In genomic region chr1:3453891-3454810, GRCh38 we compare ENCODE assay signal across 1 cellular context.
A peak's percentile ranks its signal among the peaks of the same experiment; 100 is the strongest.
TF ChIP-seq lines count a peak whose summit lies in the region.

TSS of gene ARHGEF16 (plus strand) at chr1:3454665. CDS start at chr1:3463085, 8,420 bp downstream.

TF ChIP-seq in HepG2, 621 proteins besides CTCF, POLR2A, EP300 and RAD21 (continued from another document and continues in another):
- TF ChIP-seq ZNF253 (CRISPR knock-in tag; IDR thresholded peaks at IDR 0.05; ENCODE audit: borderline replicate concordance): peak; percentile 49; the same call in 1 of the 2 replicates
- TF ChIP-seq TFE3 (CRISPR knock-in tag; IDR thresholded peaks at IDR 0.05): peak; percentile 18; the same call in 1 of the 2 replicates
- TF ChIP-seq ZNF121 (CRISPR knock-in tag; IDR thresholded peaks at IDR 0.05): no peak
- 0 out of 2 replicates have a peak, but pooled peaks have one; percentile 6 for TF ChIP-seq ZNF12 (CRISPR knock-in tag; IDR thresholded peaks at IDR 0.05)
- TF ChIP-seq JARID2 (CRISPR knock-in tag; IDR thresholded peaks at IDR 0.05; ENCODE audit: insufficient replicate concordance): no peak
- peak; percentile 62 for TF ChIP-seq SALL1 (CRISPR knock-in tag; IDR thresholded peaks at IDR 0.05)
- TF ChIP-seq KDM3A (CRISPR knock-in tag; IDR thresholded peaks at IDR 0.05; ENCODE audit: low read depth): no peak
- TF ChIP-seq ZNF569 (CRISPR knock-in tag; IDR thresholded peaks at IDR 0.05; ENCODE audit: borderline replicate concordance): no peak
- no peak for TF ChIP-seq TRAFD1 (CRISPR knock-in tag; IDR thresholded peaks at IDR 0.05; ENCODE audit: borderline replicate concordance)
- TF ChIP-seq YEATS4 (CRISPR knock-in tag; IDR thresholded peaks at IDR 0.05; ENCODE audit: borderline replicate concordance): peak; percentile 81; the same call in 1 of the 2 replicates
- TF ChIP-seq ZSCAN30 (CRISPR knock-in tag; IDR thresholded peaks at IDR 0.05): no peak
- TF ChIP-seq ZBTB1 (CRISPR knock-in tag; IDR thresholded peaks at IDR 0.05; ENCODE audit: borderline replicate concordance): no peak
- TF ChIP-seq TIGD3 (CRISPR knock-in tag; IDR thresholded peaks at IDR 0.05; ENCODE audit: borderline replicate concordance): 0 out of 2 replicates have a peak, but pooled peaks have one; percentile 5
- TF ChIP-seq MAF1 (CRISPR knock-in tag; IDR thresholded peaks at IDR 0.05; ENCODE audit: borderline replicate concordance): 0 out of 2 replicates have a peak, but pooled peaks have one; percentile 44
- 0 out of 2 replicates have a peak, but pooled peaks have one; percentile 34 for TF ChIP-seq POGK (CRISPR knock-in tag; conservative IDR thresholded peaks at IDR 0.05)
- TF ChIP-seq ARID3A (IDR thresholded peaks at IDR 0.05; ENCODE audit: low read depth, low read length): no peak
- TF ChIP-seq ZNF776 (CRISPR knock-in tag; IDR thresholded peaks at IDR 0.05): no peak
- TF ChIP-seq NFE2 (CRISPR knock-in tag; IDR thresholded peaks at IDR 0.05): no peak
- TF ChIP-seq ZNF691 (CRISPR knock-in tag; IDR thresholded peaks at IDR 0.05; ENCODE audit: borderline replicate concordance, low read depth): no peak; the same call in 1 of the 2 replicates
- TF ChIP-seq ZNF296 (CRISPR knock-in tag; conservative IDR thresholded peaks at IDR 0.05): no peak
- TF ChIP-seq RNF219 (CRISPR knock-in tag; IDR thresholded peaks at IDR 0.05): no peak
- TF ChIP-seq DBP (CRISPR knock-in tag; IDR thresholded peaks at IDR 0.05; ENCODE audit: not compliant biosample characterization): peak; percentile 61
- no peak for TF ChIP-seq ATAD3A (CRISPR knock-in tag; IDR thresholded peaks at IDR 0.05)
- no peak for TF ChIP-seq PRMT3 (CRISPR knock-in tag; IDR thresholded peaks at IDR 0.05; ENCODE audit: borderline replicate concordance, low read depth)
- TF ChIP-seq ERF (CRISPR knock-in tag; IDR thresholded peaks at IDR 0.05): no peak
- TF ChIP-seq GATAD1 (CRISPR knock-in tag; IDR thresholded peaks at IDR 0.05): no peak
- TF ChIP-seq ELF4 (CRISPR knock-in tag; IDR thresholded peaks at IDR 0.05; ENCODE audit: borderline replicate concordance): no peak
- peak; percentile 66; the same call in 1 of the 2 replicates for TF ChIP-seq ZNF235 (CRISPR knock-in tag; IDR thresholded peaks at IDR 0.05; ENCODE audit: borderline replicate concordance)
- peak; percentile 68 for TF ChIP-seq ZBTB38 (CRISPR knock-in tag; IDR thresholded peaks at IDR 0.05)
- no peak for TF ChIP-seq DPF2 (CRISPR knock-in tag; IDR thresholded peaks at IDR 0.05; ENCODE audit: borderline replicate concordance, low read depth)
- TF ChIP-seq ZNF33A (CRISPR knock-in tag; IDR thresholded peaks at IDR 0.05; ENCODE audit: borderline replicate concordance): no peak
- no peak for TF ChIP-seq HNF4A (CRISPR knock-in tag; IDR thresholded peaks at IDR 0.05)
- TF ChIP-seq NFKB2 (CRISPR knock-in tag; IDR thresholded peaks at IDR 0.05; ENCODE audit: borderline replicate concordance): peak; percentile 68; the same call in 1 of the 2 replicates
- no peak for TF ChIP-seq SOX6 (IDR thresholded peaks at IDR 0.05)
- no peak for TF ChIP-seq SOX6 (CRISPR knock-in tag; IDR thresholded peaks at IDR 0.05)
- 0 out of 2 replicates have a peak, but pooled peaks have one; percentile 62 for TF ChIP-seq ZNF761 (CRISPR knock-in tag; conservative IDR thresholded peaks at IDR 0.05)
- no peak for TF ChIP-seq ZNF839 (CRISPR knock-in tag; IDR thresholded peaks at IDR 0.05; ENCODE audit: borderline replicate concordance)
- TF ChIP-seq ZNF768 (CRISPR knock-in tag; IDR thresholded peaks at IDR 0.05): peak; percentile 59
- TF ChIP-seq FOXJ3 (CRISPR knock-in tag; IDR thresholded peaks at IDR 0.05; ENCODE audit: borderline replicate concordance): no peak
- TF ChIP-seq ARNT (IDR thresholded peaks at IDR 0.05): no peak
- no peak for TF ChIP-seq PAWR (CRISPR knock-in tag; IDR thresholded peaks at IDR 0.05; ENCODE audit: borderline replicate concordance)
- no peak for TF ChIP-seq ZNF30 (CRISPR knock-in tag; IDR thresholded peaks at IDR 0.05)
- TF ChIP-seq PRDM15 (CRISPR knock-in tag; IDR thresholded peaks at IDR 0.05): peak; percentile 60; the same call in 1 of the 2 replicates
- no peak for TF ChIP-seq ZNF337 (CRISPR knock-in tag; IDR thresholded peaks at IDR 0.05; ENCODE audit: borderline replicate concordance, low read depth)
- TF ChIP-seq ARHGAP35 (CRISPR knock-in tag; IDR thresholded peaks at IDR 0.05; ENCODE audit: borderline replicate concordance): no peak
- TF ChIP-seq KMT2A (CRISPR knock-in tag; IDR thresholded peaks at IDR 0.05): no peak; the same call in 1 of the 2 replicates
- TF ChIP-seq SKIL (CRISPR knock-in tag; IDR thresholded peaks at IDR 0.05; ENCODE audit: borderline replicate concordance): no peak
